ENCODE assay signal across 14 cellular contexts in the genomic region with DNA sequence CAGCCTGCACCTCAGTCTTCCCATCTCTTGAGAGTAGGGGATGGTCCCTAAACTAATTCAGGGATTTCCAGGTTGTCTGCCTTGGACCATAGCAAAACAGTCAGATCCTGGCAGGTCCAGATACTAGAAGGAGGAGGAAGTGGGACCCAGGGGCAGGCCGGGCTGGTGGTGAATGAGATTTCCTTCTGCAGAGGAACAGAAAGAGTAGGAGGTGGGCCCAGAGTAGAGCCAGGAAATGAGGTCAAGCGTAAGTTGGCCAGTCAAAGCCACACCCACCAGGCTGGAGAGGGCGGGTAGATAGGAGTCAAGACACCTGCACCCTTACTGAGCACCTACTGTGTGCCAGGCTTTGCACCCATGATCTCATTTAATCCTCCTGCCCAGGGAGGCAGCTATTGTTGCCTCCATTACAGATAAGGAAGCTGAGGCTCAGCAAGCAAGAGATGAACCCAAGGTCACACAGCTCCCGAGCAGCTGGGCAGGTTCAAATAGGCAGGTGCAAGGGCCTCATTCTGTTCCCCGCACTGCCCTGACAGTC. TPM values are rescaled to one million over a fixed set of nuclear protein-coding genes. Genes with fewer than 3 reads are reported as not detected.
DNase-seq lines count a peak whose midpoint lies in the region; ATAC-seq and TF ChIP-seq lines count a peak whose summit lies in the region.
"Had no signal": no experiment of that assay in that cellular context is flagged by ENCODE, and none has a peak within 500 bp of the region (broad histone marks: within the 10 kb centered on the region; RNA-seq: fewer than 3 reads in every experiment).

No MANE protein-coding gene starts in this region.

- no peaks in the 10 kb centered on the region for H3K79me2 ChIP-seq in DND-41 (ENCODE audit: insufficient read depth, low read length)

- H3K27me3 ChIP-seq in DND-41 (ENCODE audit: insufficient read depth, low read length, poor library complexity) (no peaks in the 10 kb centered on the region), prostate gland (replicated peaks; ENCODE audit: insufficient read depth) (no peaks in the 10 kb centered on the region)
- H3K27me3 ChIP-seq: MG63 had no signal

- TF ChIP-seq CTCF in DND-41 (IDR thresholded peaks at IDR 0.05; ENCODE audit: borderline replicate concordance, extremely low read depth, low read length, poor library complexity, severe bottlenecking) (no peak), cardiac fibroblast (IDR thresholded peaks at IDR 0.05; ENCODE audit: low read depth, low read length) (no peak), mucosa of descending colon (IDR thresholded peaks at IDR 0.05) (no peak), prostate gland (IDR thresholded peaks at IDR 0.05) (no peak), lower leg skin (IDR thresholded peaks at IDR 0.05) (no peak)

- no peak overlapping the region for H2AFZ ChIP-seq in DND-41 (ENCODE audit: low read depth, low read length)

- H3K27ac ChIP-seq in DND-41 (ENCODE audit: low read length) (no peak overlapping the region), prostate gland (no peak overlapping the region)
- H3K27ac ChIP-seq: VCaP had no signal

- H4K20me1 ChIP-seq in DND-41 (ENCODE audit: insufficient read depth, low read length): 0 out of 2 replicates have a peak, but pooled peaks cover 3% of the 10 kb centered on the region

- no peak overlapping the region for H3K4me2 ChIP-seq in DND-41 (ENCODE audit: insufficient read depth, low read length)

- in situ Hi-C loops in KBM-7 (cut with MboI; ENCODE audit: low pct_unique_long_range_greater_than_20kb, low sequenced_read_pairs): no loop called here

- H3K36me3 ChIP-seq in DND-41 (ENCODE audit: insufficient read depth, low read length) (no peaks in the 10 kb centered on the region), mucosa of descending colon (ENCODE audit: low read depth) (no peaks in the 10 kb centered on the region), prostate gland (no peaks in the 10 kb centered on the region)
- H3K36me3 ChIP-seq: MG63 had no signal

- DNase-seq in DND-41: peak; percentile 13
- DNase-seq in KBM-7: peak; percentile 66
- DNase-seq in cardiac fibroblast (ENCODE audit: low read depth in 2 of 2): peak; percentile 22 to 38
- peak in 1 of 3 donors; percentile 19 for DNase-seq in mucosa of descending colon
- DNase-seq in prostate gland (ENCODE audit: low spot score): no peak
- DNase-seq in lower leg skin (ENCODE audit: low spot score in 2 of 2): no peak
- DNase-seq in inferior parietal cortex (ENCODE audit: extremely low spot score): no peak
- DNase-seq in glomerular visceral epithelial cell (ENCODE audit: extremely low spot score): no peak
- DNase-seq: AML-193, MG63, PC-3 had no signal

- WGBS in prostate gland: 81% methylated on average over 5 of the region's 5 CpGs
- WGBS in lower leg skin, 2 donors: 82 to 88% methylated on average over 5 of the region's 5 CpGs

- no peak overlapping the region for H3K9ac ChIP-seq in DND-41 (ENCODE audit: low read depth, low read length)

- ATAC-seq in DND-41 (ENCODE audit: insufficient read depth, low read depth): 0 out of 3 replicates have a peak, but pooled peaks have one; percentile 48
- ATAC-seq in mucosa of descending colon: peak; percentile 6
- ATAC-seq: PC-3 had no signal

- intact Hi-C loops in mucosa of descending colon (cut with DNase I, micrococcal nuclease) (no loop called here), prostate gland (cut with DNase I) (no loop called here), lower leg skin (cut with DNase I; ENCODE audit: low total_unique reads) (no loop called here)

- H3K4me1 ChIP-seq in DND-41 (ENCODE audit: insufficient read depth, low read length) (no peaks in the 10 kb centered on the region), mucosa of descending colon (ENCODE audit: low read depth) (peaks cover 4% of the 10 kb centered on the region), prostate gland (replicated peaks) (no peaks in the 10 kb centered on the region)

- H3K9me3 ChIP-seq in DND-41 (ENCODE audit: insufficient read depth, low read length, severe bottlenecking) (no peaks in the 10 kb centered on the region), mucosa of descending colon (no peaks in the 10 kb centered on the region), prostate gland (no peaks in the 10 kb centered on the region)
- H3K9me3 ChIP-seq: MG63 had no signal

- no peak overlapping the region for H3K4me3 ChIP-seq in DND-41 (ENCODE audit: low read depth in 1 of 2, low read length in 2 of 2)
- no peak overlapping the region for H3K4me3 ChIP-seq in cardiac fibroblast (replicated peaks in 1 of 2; ENCODE audit: low read depth in 2 of 2, low read length in 2 of 2)
- H3K4me3 ChIP-seq in mucosa of descending colon: no peak overlapping the region
- H3K4me3 ChIP-seq in prostate gland: no peak overlapping the region
- no peak overlapping the region for H3K4me3 ChIP-seq in lower leg skin (ENCODE audit: low read depth, poor library complexity, severe bottlenecking)
- H3K4me3 ChIP-seq: MG63 had no signal

- TF ChIP-seq POLR2A in prostate gland (IDR thresholded peaks at IDR 0.05) (no peak), lower leg skin (IDR thresholded peaks at IDR 0.05) (no peak)

RNA-seq across cellular contexts. Expression of a gene that starts 2.6 kb away (rescaled TPM):
- total RNA-seq in mucosa of descending colon: 10 to 100 TPM in 2 of 3 donors, 1 to 10 TPM in 1; 5.5 to 17.0 (median 10.2) TPM
- total RNA-seq in prostate gland: 10 to 100 TPM in 1 of 2 donors, 1 to 10 TPM in 1; 8.0 to 20.8 TPM
- total RNA-seq in lower leg skin: 10 to 100 TPM; 10.2 to 28.3 (median 14.0) TPM
- total RNA-seq: activated T-helper 2 cell treated with anti-CD3 and anti-CD28 coated beads, Interferon-gamma antibody, Interleukin-2, Interleukin-4, amounts not matched to agents 10 μg/mL and 5 μg/mL and 100 μg/mL, durations not matched to agents 14 hours and 24 hours and 36 hours; G401; PC-3 had no signal

RNA-seq across cellular contexts. Expression of a gene that starts 58.0 kb away (rescaled TPM):
- under 1 TPM in 1 of 3 donors, not detected in 2; 0.22 TPM for total RNA-seq in mucosa of descending colon
- total RNA-seq in prostate gland: under 1 TPM; 0.14 to 0.51 TPM
- total RNA-seq in lower leg skin: 1 to 10 TPM in 2 of 4 donors, under 1 TPM in 1, not detected in 1; 0.72 to 3.9 (median 2.9) TPM
- total RNA-seq: activated T-helper 2 cell treated with anti-CD3 and anti-CD28 coated beads, Interferon-gamma antibody, Interleukin-2, Interleukin-4, amounts not matched to agents 10 μg/mL and 5 μg/mL and 100 μg/mL, durations not matched to agents 14 hours and 24 hours and 36 hours; G401 had no signal

Comparison
In these comparisons a context has a peak if more than half of its experiments do, and no peak if none do; other contexts are left out.
1. DNase-seq: peak in DND-41 (single experiment), KBM-7 (single experiment) and cardiac fibroblast (2 of 2); none in prostate gland (single experiment), lower leg skin (0 of 2), inferior parietal cortex (single experiment) and glomerular visceral epithelial cell (single experiment).